ENCODE assay signal across 27 cellular contexts in the genomic region with DNA sequence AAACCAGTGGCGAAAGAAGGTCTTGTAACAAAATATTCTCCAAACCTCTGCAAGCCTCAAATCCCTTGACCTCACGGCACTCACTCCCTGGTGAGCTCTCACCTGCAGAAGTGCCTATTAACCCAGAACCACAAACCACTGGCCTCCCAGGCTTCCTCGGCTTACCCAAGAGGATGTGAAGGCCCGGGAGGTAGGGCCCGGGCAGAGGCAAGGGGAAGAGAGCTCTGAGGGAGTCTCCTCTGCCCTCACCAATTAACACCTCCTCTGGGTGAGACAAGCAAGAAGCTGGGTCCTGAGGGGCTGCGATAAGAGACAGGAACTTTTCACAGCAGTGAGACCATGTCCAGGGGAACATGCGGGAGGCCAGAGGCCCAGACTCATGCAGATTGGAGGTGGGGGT. TPM values are rescaled to one million over a fixed set of nuclear protein-coding genes. Genes with fewer than 3 reads are reported as not detected.
DNase-seq lines count a peak whose midpoint lies in the region; ATAC-seq, FAIRE-seq and TF ChIP-seq lines count a peak whose summit lies in the region.
"Had no signal": no experiment of that assay in that cellular context is flagged by ENCODE, and none has a peak within 500 bp of the region (broad histone marks: within the 10 kb centered on the region; RNA-seq: fewer than 3 reads in every experiment).

No MANE protein-coding gene starts in this region.

- FAIRE-seq in kidney (lab: Jason Lieb, UNC), result no peak
- FAIRE-seq: GM12892, GM18507, HTR-8/SVneo had no signal

- no peaks in the 10 kb centered on the region for H3K9me3 ChIP-seq in right cardiac atrium (ENCODE audit: control insufficient read depth, low read length)
- no peaks in the 10 kb centered on the region for H3K9me3 ChIP-seq in kidney (ENCODE audit: control insufficient read depth in 1 of 2, low read length in 2 of 2)

- TF ChIP-seq CTCF in NB4 (IDR thresholded peaks at IDR 0.05; ENCODE audit: low read depth, low read length) (no peak), kidney (IDR thresholded peaks at IDR 0.05; ENCODE audit: borderline replicate concordance, extremely low read depth, insufficient read depth) (no peak), GM10266 (IDR thresholded peaks at IDR 0.05; ENCODE audit: control insufficient read depth, insufficient read depth, low read depth, missing control alignments) (no peak)

- peak; percentile 4 for DNase-seq in Right ventricle myocardium inferior (ENCODE audit: missing footprints)
- DNase-seq in right cardiac atrium, result no peak
- DNase-seq in NB4 (ENCODE audit: low read depth), result peak; percentile 70
- DNase-seq in kidney, result peak; percentile 10
- no peak for DNase-seq in GM10266 (ENCODE audit: extremely low spot score)
- DNase-seq in activated naive CD4-positive, alpha-beta T cell treated with Interleukin-2 at 50 U/mL for 16 hours, result no peak
- DNase-seq: 8988T; C1 segment of cervical spinal cord; CD4-positive, CD25-positive, alpha-beta regulatory T cell; CD8-positive, alpha-beta memory T cell; COR-L47; DMS 273 treated with DMSO at 0.1 percent for 48 hours; DMS53; DND-41; EL; H7; HFFc6; IMR-90 had no signal

- no peak overlapping the region for H3K9ac ChIP-seq in kidney (ENCODE audit: low read length in 2 of 2)

- peaks cover 0 to 4% of the 10 kb centered on the region in 2 donors for H3K36me3 ChIP-seq in kidney (ENCODE audit: control insufficient read depth in 1 of 2, insufficient read depth in 2 of 2, low read length in 2 of 2)

- WGBS in right cardiac atrium, result 85% methylated on average over 7 of the region's 7 CpGs

- H3K27ac ChIP-seq in right cardiac atrium (ENCODE audit: low read length), result no peak overlapping the region
- no peak overlapping the region for H3K27ac ChIP-seq in kidney (ENCODE audit: low read depth in 2 of 2, low read length in 2 of 2)

- no peak for TF ChIP-seq POLR2A in NB4 (IDR thresholded peaks at IDR 0.05; ENCODE audit: extremely low read depth, insufficient read length)

- ATAC-seq in Right ventricle myocardium inferior (no peak), right cardiac atrium (no peak), GM21717 (IDR thresholded peaks at IDR 0.05; ENCODE audit: unreplicated experiment) (no peak)
- ATAC-seq: GM23338, HCT116 had no signal

- no peaks in the 10 kb centered on the region for H3K4me1 ChIP-seq in right cardiac atrium (ENCODE audit: control insufficient read depth, insufficient read depth, low read length)
- peaks cover 0 to 14% of the 10 kb centered on the region in 2 donors for H3K4me1 ChIP-seq in kidney (ENCODE audit: control insufficient read depth in 1 of 2, insufficient read depth in 1 of 2, low read depth in 1 of 2, low read length in 2 of 2)

- intact Hi-C loops in Right ventricle myocardium inferior (cut with DNase I), result no loop called here
- intact Hi-C loops in right cardiac atrium (cut with DNase I), result loop anchor here in 1 of 4 donors (5.0 kb wide), 1 partner anchor 79 kb away; no protein-coding TSS in a partner anchor
- intact Hi-C loops in kidney (cut with DNase I), result no loop called here

- H3K4me3 ChIP-seq in right cardiac atrium (ENCODE audit: low read length) (no peak overlapping the region), NB4 (ENCODE audit: low read depth, low read length) (no peak overlapping the region), kidney (ENCODE audit: low read length in 2 of 2) (no peak overlapping the region)
- H3K4me3 ChIP-seq: GM23338 had no signal

- no peaks in the 10 kb centered on the region for H3K27me3 ChIP-seq in right cardiac atrium (ENCODE audit: control insufficient read depth, insufficient read depth)

RNA-seq across cellular contexts. Expression of gene EMX1, which starts 53.7 kb away (rescaled TPM):
- total RNA-seq in Right ventricle myocardium inferior (not detected), right cardiac atrium (not detected), kidney (19.6 TPM)
- polyA plus RNA-seq in right cardiac atrium (0.18 TPM), kidney (ENCODE audit: insufficient read depth, low read depth, low replicate concordance) (132 TPM)
- total RNA-seq: A673; CD4-positive, CD25-positive, alpha-beta regulatory T cell; G401; HFFc6; IMR-90 had no signal
- polyA plus RNA-seq: AG04450; CD4-positive, CD25-positive, alpha-beta regulatory T cell; CD8-positive, alpha-beta memory T cell; IMR-90 had no signal

Comparison
In these comparisons a context has a peak if more than half of its experiments do, and no peak if none do; other contexts are left out.
1. DNase-seq: peak in Right ventricle myocardium inferior (single experiment), NB4 (single experiment) and kidney (single experiment); none in right cardiac atrium (0 of 3), GM10266 (single experiment) and activated naive CD4-positive, alpha-beta T cell treated with Interleukin-2 at 50 U/mL for 16 hours (single experiment).
2. RNA of gene EMX1, which starts 53.7 kb away (total RNA-seq): 19.6 TPM in kidney (single experiment); not detected in right cardiac atrium and not detected in Right ventricle myocardium inferior (single experiment); every median in the first group is over 10 times any median in the second.